ENCODE assay signal across 31 cellular contexts in genomic region chrX:113274345-113274744, GRCh38.
DNase-seq lines count a peak whose midpoint lies in the region; ATAC-seq, FAIRE-seq and TF ChIP-seq lines count a peak whose summit lies in the region.
"Had no signal": no experiment of that assay in that cellular context is flagged by ENCODE, and none has a peak within 500 bp of the region (broad histone marks: within the 10 kb centered on the region; RNA-seq: fewer than 3 reads in every experiment).

No MANE protein-coding gene starts in this region.

- H4K20me1 ChIP-seq in HepG2 (ENCODE audit: insufficient read depth, low read length) (no peaks in the 10 kb centered on the region), KMS-11 (ENCODE audit: insufficient read depth) (no peaks in the 10 kb centered on the region), astrocyte (ENCODE audit: insufficient read depth, low read length) (no peaks in the 10 kb centered on the region), smooth muscle cell (ENCODE audit: low read depth) (no peaks in the 10 kb centered on the region)

- H3K27ac Mint-ChIP-seq in astrocyte (ENCODE audit: unreplicated experiment), result peak overlapping the region; percentile 58
- H3K27ac Mint-ChIP-seq: CD14-positive monocyte; CD8-positive, alpha-beta memory T cell; GM23338; T-helper 1 cell treated with Interleukin-12 subunit alpha and Interleukin-12 subunit beta and Interleukin-4 antibody, amounts not matched to agents 30 μg/mL and 1 μg/mL, for 36 hours had no signal

- TF ChIP-seq POLR2A in HepG2 (IDR thresholded peaks at IDR 0.05; ENCODE audit: insufficient read depth in 1 of 2, low read depth in 2 of 2, low read length in 2 of 2), result no peak
- no peak for TF ChIP-seq POLR2A in right lobe of liver (IDR thresholded peaks at IDR 0.05)

- WGBS in HepG2 (ENCODE audit: low lambda C conversion rate), result no CpG with 5 or more reads among the region's 5 CpGs
- WGBS in right lobe of liver (ENCODE audit: insufficient coverage, low coverage, low lambda C conversion rate, missing lambda C conversion rate), result 25% methylated on average over 2 of the region's 5 CpGs
- WGBS in smooth muscle cell (ENCODE audit: low lambda C conversion rate), result 94% methylated on average over 5 of the region's 5 CpGs

- H3K79me2 ChIP-seq in HepG2 (ENCODE audit: insufficient read depth, low read length) (no peaks in the 10 kb centered on the region), KMS-11 (ENCODE audit: insufficient read depth, low read depth) (no peaks in the 10 kb centered on the region), astrocyte (ENCODE audit: insufficient read depth, low read length) (no peaks in the 10 kb centered on the region), smooth muscle cell (ENCODE audit: low read depth) (no peaks in the 10 kb centered on the region)

- H3K4me2 ChIP-seq in HepG2 (ENCODE audit: low read depth, low read length) (peak overlapping the region; percentile 32; the same call in 1 of the 2 replicates), KMS-11 (peak overlapping the region; percentile 80), astrocyte (ENCODE audit: low read length) (no peak overlapping the region), smooth muscle cell (no peak overlapping the region)
- H3K4me2 ChIP-seq: GM23338 had no signal

- CTCF ChIA-PET in HepG2 (lab: Yijun Ruan, JAX; ENCODE audit: low intra/inter-chr PET ratio, low total read pairs), result no interaction called here

- H3K27me3 Mint-ChIP-seq in astrocyte (ENCODE audit: low read depth, unreplicated experiment), result no peaks in the 10 kb centered on the region

- TF ChIP-seq RAD21 in HepG2 (CRISPR knock-in tag; IDR thresholded peaks at IDR 0.05), result no peak

- H3K27me3 ChIP-seq in HepG2 (ENCODE audit: control insufficient read depth in 1 of 2, insufficient read depth in 2 of 2, low read length in 2 of 2) (no peaks in the 10 kb centered on the region), right lobe of liver (peaks cover 0 to 8% of the 10 kb centered on the region in 2 donors), KMS-11 (ENCODE audit: insufficient read depth, low read depth) (no peaks in the 10 kb centered on the region), astrocyte (ENCODE audit: insufficient read depth, low read length) (no peaks in the 10 kb centered on the region), smooth muscle cell (ENCODE audit: low read depth) (no peaks in the 10 kb centered on the region)
- H3K27me3 ChIP-seq: BE2C, Peyer's patch had no signal

- FAIRE-seq in HepG2 (lab: Jason Lieb, UNC), result no peak
- FAIRE-seq in astrocyte (lab: Jason Lieb, UNC), result peak; percentile 26
- FAIRE-seq: HTR-8/SVneo had no signal

- in situ Hi-C loops in HepG2 (cut with HindIII; ENCODE audit: extremely low pct_ligation_motif_present, low pct_unique_long_range_greater_than_20kb), result no loop called here

- intact Hi-C loops in HepG2 (cut with micrococcal nuclease; ENCODE audit: unreplicated experiment) (no loop called here), right lobe of liver (cut with DNase I) (loop anchor here in 1 of 2 donors (10.0 kb wide), 1 partner anchor 60 kb away; no protein-coding TSS in a partner anchor)

- H3K4me1 ChIP-seq in HepG2 (ENCODE audit: insufficient read depth, low read length) (peaks cover 10% of the 10 kb centered on the region; the same call in 1 of the 2 replicates), right lobe of liver (no peaks in the 10 kb centered on the region), KMS-11 (ENCODE audit: low read depth, poor library complexity, severe bottlenecking) (peaks cover 25% of the 10 kb centered on the region), astrocyte (ENCODE audit: insufficient read depth, low read length) (no peaks in the 10 kb centered on the region), smooth muscle cell (ENCODE audit: low read depth) (no peaks in the 10 kb centered on the region)
- H3K4me1 ChIP-seq: BE2C, Peyer's patch had no signal

- H3K9me3 Mint-ChIP-seq in astrocyte (ENCODE audit: unreplicated experiment), result no peaks in the 10 kb centered on the region
- H3K9me3 Mint-ChIP-seq: GM23338; T-helper 1 cell treated with Interleukin-12 subunit alpha and Interleukin-12 subunit beta and Interleukin-4 antibody, amounts not matched to agents 30 μg/mL and 1 μg/mL, for 36 hours had no signal

- TF ChIP-seq EP300 in HepG2 (IDR thresholded peaks at IDR 0.05; ENCODE audit: low read depth in 2 of 2, low read length in 2 of 2), result no peak
- TF ChIP-seq EP300 in HepG2 (CRISPR knock-in tag; IDR thresholded peaks at IDR 0.05; ENCODE audit: borderline replicate concordance), result no peak

- no peak for DNase-seq in HepG2 (ENCODE audit: low spot score)
- DNase-seq in right lobe of liver, result no peak
- DNase-seq in astrocyte (ENCODE audit: low read depth), result no peak
- no peak for DNase-seq in smooth muscle cell (lab: John Stamatoyannopoulos, UW; ENCODE audit: unreplicated experiment)
- no peak for DNase-seq in NCI-H226
- no peak for DNase-seq in DMS79 treated with DMSO at 0.1 percent for 48 hours (lab: John Stamatoyannopoulos, UW)
- DNase-seq: 8988T; ACHN; BE2C; CD8-positive, alpha-beta memory T cell; DMS 273 treated with DMSO at 0.1 percent for 48 hours; DMS79; HCEC 1CT; Kasumi-1; MV-4-11; NCI-H1105; NCI-H1436 treated with DMSO at 0.1 percent for 48 hours; NCI-H187 treated with DMSO at 0.1 percent for 48 hours; NCI-H2171 treated with DMSO at 0.1 percent for 48 hours; NCI-H524 treated with DMSO at 0.1 percent for 48 hours; NCI-H774; Peyer's patch; SHP77 treated with DMSO at 0.1 percent for 48 hours had no signal

- H3K9ac ChIP-seq in HepG2 (ENCODE audit: insufficient read depth, low read depth, low read length) (no peak overlapping the region), KMS-11 (peak overlapping the region; percentile 83), astrocyte (ENCODE audit: low read length) (no peak overlapping the region), smooth muscle cell (ENCODE audit: low read depth) (no peak overlapping the region)

- TF ChIP-seq CTCF in HepG2 (CRISPR knock-in tag; IDR thresholded peaks at IDR 0.05), result no peak
- no peak for TF ChIP-seq CTCF in right lobe of liver (IDR thresholded peaks at IDR 0.05)
- TF ChIP-seq CTCF in KMS-11 (conservative IDR thresholded peaks at IDR 0.05; ENCODE audit: low read depth, low read length), result no peak
- TF ChIP-seq CTCF in astrocyte (IDR thresholded peaks at IDR 0.05; ENCODE audit: insufficient read depth, low read depth, low read length), result no peak
- no peak for TF ChIP-seq CTCF in smooth muscle cell (IDR thresholded peaks at IDR 0.05; ENCODE audit: borderline replicate concordance, insufficient read depth, poor library complexity, severe bottlenecking)

- H3K27ac ChIP-seq in HepG2 (ENCODE audit: extremely low read length, insufficient read depth, low read length), result no peak overlapping the region
- no peak overlapping the region for H3K27ac ChIP-seq in right lobe of liver
- H3K27ac ChIP-seq in KMS-11, result peak overlapping the region; percentile 100
- no peak overlapping the region for H3K27ac ChIP-seq in astrocyte (ENCODE audit: low read depth, low read length)
- no peak overlapping the region for H3K27ac ChIP-seq in smooth muscle cell (ENCODE audit: low read depth)
- H3K27ac ChIP-seq: HL-60, Peyer's patch, SK-N-MC had no signal

- H3K36me3 Mint-ChIP-seq in astrocyte (ENCODE audit: low read depth, unreplicated experiment), result no peaks in the 10 kb centered on the region
- H3K36me3 Mint-ChIP-seq: CD14-positive monocyte; CD8-positive, alpha-beta memory T cell had no signal

- H3K36me3 ChIP-seq in HepG2 (replicated peaks in 1 of 2; ENCODE audit: control insufficient read depth in 1 of 2, insufficient read depth in 2 of 2, low read length in 2 of 2) (no peaks in the 10 kb centered on the region), right lobe of liver (no peaks in the 10 kb centered on the region), KMS-11 (ENCODE audit: insufficient read depth) (no peaks in the 10 kb centered on the region), astrocyte (ENCODE audit: insufficient read depth, low read length) (no peaks in the 10 kb centered on the region), smooth muscle cell (ENCODE audit: low read depth) (no peaks in the 10 kb centered on the region)
- H3K36me3 ChIP-seq: BE2C, Peyer's patch had no signal

- H3K4me1 Mint-ChIP-seq in astrocyte (ENCODE audit: low read depth, unreplicated experiment), result peaks cover 9% of the 10 kb centered on the region
- H3K4me1 Mint-ChIP-seq: CD14-positive monocyte; CD8-positive, alpha-beta memory T cell; GM23338 had no signal

- H2AFZ ChIP-seq in HepG2 (ENCODE audit: low read length) (no peak overlapping the region), KMS-11 (ENCODE audit: low read depth) (peak overlapping the region; percentile 76), astrocyte (ENCODE audit: low read depth, low read length) (no peak overlapping the region), smooth muscle cell (ENCODE audit: low read depth) (peak overlapping the region; percentile 48)
- H2AFZ ChIP-seq: GM23338 had no signal

- H3K4me3 ChIP-seq in HepG2 (replicated peaks in 1 of 3; ENCODE audit: insufficient read depth in 1 of 3, low read depth in 2 of 3, low read length in 3 of 3) (no peak overlapping the region), right lobe of liver (no peak overlapping the region), KMS-11 (IDR thresholded peaks at IDR 0.05; ENCODE audit: insufficient read depth, low read depth, low read length) (no peak overlapping the region), astrocyte (ENCODE audit: insufficient read depth, low read depth, low read length) (no peak overlapping the region), smooth muscle cell (no peak overlapping the region)
- H3K4me3 ChIP-seq: GM23338, Peyer's patch, SK-N-MC had no signal

- BruUV-seq in HepG2 (replicated peaks; lab: Mats Ljungman, UMichigan), result no TSS peak

- POLR2A ChIA-PET in HepG2 (lab: Yijun Ruan, JAX), result no interaction called here

- ATAC-seq in HepG2, result no peak
- ATAC-seq in right lobe of liver, result no peak
- ATAC-seq in HG03342 (IDR thresholded peaks at IDR 0.05; ENCODE audit: unreplicated experiment), result no peak
- ATAC-seq: GM23338 had no signal

- H3F3A ChIP-seq in smooth muscle cell (ENCODE audit: low read depth), result no peaks in the 10 kb centered on the region

- H3K4me3 Mint-ChIP-seq in astrocyte (ENCODE audit: unreplicated experiment), result no peak overlapping the region
- H3K4me3 Mint-ChIP-seq: CD14-positive monocyte; CD8-positive, alpha-beta memory T cell; GM23338; T-helper 1 cell treated with Interleukin-12 subunit alpha and Interleukin-12 subunit beta and Interleukin-4 antibody, amounts not matched to agents 30 μg/mL and 1 μg/mL, for 36 hours had no signal

- no peaks in the 10 kb centered on the region for H3K9me3 ChIP-seq in HepG2 (ENCODE audit: low read length)
- H3K9me3 ChIP-seq in right lobe of liver, result no peaks in the 10 kb centered on the region
- H3K9me3 ChIP-seq in astrocyte (ENCODE audit: insufficient read depth, low read depth, low read length), result no peaks in the 10 kb centered on the region
- no peaks in the 10 kb centered on the region for H3K9me3 ChIP-seq in smooth muscle cell (replicated peaks; ENCODE audit: low read depth)
- H3K9me3 ChIP-seq: BE2C, Peyer's patch had no signal

TF ChIP-seq in HepG2, 621 proteins besides CTCF, POLR2A, EP300 and RAD21:
- 0 out of 2 replicates have a peak, but pooled peaks have one; percentile 57 for TF ChIP-seq NFE2L2 (IDR thresholded peaks at IDR 0.05; ENCODE audit: low read length)
- no peak for TF ChIP-seq ZNF749 (CRISPR knock-in tag; IDR thresholded peaks at IDR 0.05; ENCODE audit: borderline replicate concordance)

Comparison
In these comparisons a context has a peak if more than half of its experiments do, and no peak if none do; other contexts are left out.
1. H2AFZ ChIP-seq: peak in KMS-11 (single experiment) and smooth muscle cell (single experiment); none in HepG2 (single experiment) and astrocyte (single experiment).
2. H3K4me2 ChIP-seq: peak in HepG2 (single experiment) and KMS-11 (single experiment); none in astrocyte (single experiment) and smooth muscle cell (single experiment).